2 cellular contexts compared by ENCODE assay signal in genomic region chr12:131615316-131616053, GRCh38.
TF ChIP-seq lines count a peak whose summit lies in the region.

No MANE protein-coding gene starts in this region.

TF ChIP-seq in IMR-90, 13 proteins besides CTCF, POLR2A, EP300 and RAD21:
- TF ChIP-seq MAFK (IDR thresholded peaks at IDR 0.05; ENCODE audit: low read depth, low read length), result no peak
- no peak for TF ChIP-seq BHLHE40 (IDR thresholded peaks at IDR 0.05; ENCODE audit: low read depth, low read length)
- no peak for TF ChIP-seq SMC3 (IDR thresholded peaks at IDR 0.05; ENCODE audit: low read depth, low read length)

TF ChIP-seq in H1, 55 proteins besides CTCF, POLR2A, EP300 and RAD21:
- TF ChIP-seq RFX5 (IDR thresholded peaks at IDR 0.05; ENCODE audit: borderline replicate concordance, low read depth, low read length) (no peak), TEAD4 (IDR thresholded peaks at IDR 0.05; ENCODE audit: low read depth, low read length) (peak; percentile 40; the same call in 1 of the 2 replicates)
